1 cellular context compared by ENCODE assay signal in the genomic region with DNA sequence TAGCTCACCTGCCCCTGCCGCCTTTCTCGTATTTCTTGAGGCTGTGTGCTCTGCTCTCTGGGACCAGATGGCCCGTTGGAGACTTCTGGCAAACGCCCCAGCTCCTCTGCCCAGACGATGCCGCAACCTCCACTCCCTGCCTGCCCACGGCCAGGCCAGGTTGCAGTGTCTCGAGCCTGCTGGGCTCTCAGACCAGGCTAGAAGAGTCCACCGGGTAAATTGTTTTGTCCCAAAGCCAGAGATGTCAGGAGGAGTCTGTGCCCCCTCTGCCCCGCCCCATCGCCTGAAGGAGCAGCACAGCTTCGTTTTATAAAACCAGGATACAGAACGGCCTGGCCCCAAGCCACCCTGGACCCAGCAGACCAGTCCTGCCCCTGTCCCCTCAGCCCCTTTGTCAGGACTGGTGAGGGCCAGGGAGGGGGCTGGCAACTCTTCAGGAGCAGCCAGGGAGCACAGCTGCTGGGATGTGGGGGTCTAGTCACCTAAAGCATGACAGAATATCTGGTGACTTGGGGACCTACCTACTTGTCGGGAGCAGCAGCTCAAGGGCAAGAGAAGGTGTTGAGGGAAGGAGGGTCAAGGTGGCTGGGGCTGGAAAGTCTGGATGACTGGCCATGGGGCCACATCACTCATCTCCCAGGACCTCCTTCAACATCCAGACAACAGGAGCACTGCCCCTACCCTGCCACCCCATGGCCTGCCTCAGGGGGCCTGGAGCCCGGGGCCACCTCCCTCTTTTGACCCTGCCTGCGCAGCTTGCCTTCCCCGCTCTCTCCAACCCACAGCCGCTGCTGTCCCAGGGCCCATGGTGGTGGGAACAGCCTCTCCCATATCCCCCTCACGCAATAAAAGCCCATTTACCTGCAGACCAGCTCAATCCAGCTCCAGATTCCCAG.
TF ChIP-seq lines count a peak whose summit lies in the region.

No MANE protein-coding gene starts in this region.

TF ChIP-seq in A549, 52 proteins besides CTCF, POLR2A, EP300 and RAD21 (continued from another document):
- no peak for TF ChIP-seq REST (IDR thresholded peaks at IDR 0.05)
- no peak for TF ChIP-seq RCOR1 (IDR thresholded peaks at IDR 0.05; ENCODE audit: low read depth, low read length)
- TF ChIP-seq RARB (CRISPR knock-in tag; IDR thresholded peaks at IDR 0.05) = no peak
- TF ChIP-seq NFE2L2 (conservative IDR thresholded peaks at IDR 0.05; ENCODE audit: low read length) = no peak
- TF ChIP-seq, protein P1, sequence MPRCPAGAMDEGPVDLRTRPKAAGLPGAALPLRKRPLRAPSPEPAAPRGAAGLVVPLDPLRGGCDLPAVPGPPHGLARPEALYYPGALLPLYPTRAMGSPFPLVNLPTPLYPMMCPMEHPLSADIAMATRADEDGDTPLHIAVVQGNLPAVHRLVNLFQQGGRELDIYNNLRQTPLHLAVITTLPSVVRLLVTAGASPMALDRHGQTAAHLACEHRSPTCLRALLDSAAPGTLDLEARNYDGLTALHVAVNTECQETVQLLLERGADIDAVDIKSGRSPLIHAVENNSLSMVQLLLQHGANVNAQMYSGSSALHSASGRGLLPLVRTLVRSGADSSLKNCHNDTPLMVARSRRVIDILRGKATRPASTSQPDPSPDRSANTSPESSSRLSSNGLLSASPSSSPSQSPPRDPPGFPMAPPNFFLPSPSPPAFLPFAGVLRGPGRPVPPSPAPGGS (IDR thresholded peaks at IDR 0.05) = no peak
- TF ChIP-seq HOXB13 (CRISPR knock-in tag; IDR thresholded peaks at IDR 0.05; ENCODE audit: low read depth) = no peak
- TF ChIP-seq, protein P2, sequence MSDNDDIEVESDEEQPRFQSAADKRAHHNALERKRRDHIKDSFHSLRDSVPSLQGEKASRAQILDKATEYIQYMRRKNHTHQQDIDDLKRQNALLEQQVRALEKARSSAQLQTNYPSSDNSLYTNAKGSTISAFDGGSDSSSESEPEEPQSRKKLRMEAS (IDR thresholded peaks at IDR 0.05) = no peak
- TF ChIP-seq EHMT2 (IDR thresholded peaks at IDR 0.05; ENCODE audit: low read depth) = no peak
- no peak for TF ChIP-seq FOSL2 (IDR thresholded peaks at IDR 0.05)
- no peak for TF ChIP-seq FOSL2 (CRISPR knock-in tag; IDR thresholded peaks at IDR 0.05)
- no peak for TF ChIP-seq ZSCAN20 (CRISPR knock-in tag; IDR thresholded peaks at IDR 0.05)
- no peak for TF ChIP-seq MAFK (IDR thresholded peaks at IDR 0.05; ENCODE audit: partially characterized antibody)
- no peak for TF ChIP-seq TP53 (CRISPR knock-in tag; IDR thresholded peaks at IDR 0.05)
- TF ChIP-seq HOXB5 (CRISPR knock-in tag; IDR thresholded peaks at IDR 0.05) = no peak
